ENCODE assay signal across 13 cellular contexts in genomic region chrY:13339939-13340338, GRCh38.
"Had no signal": no experiment of that assay in that cellular context is flagged by ENCODE, and none has a peak within 500 bp of the region (broad histone marks: within the 10 kb centered on the region; RNA-seq: fewer than 3 reads in every experiment).

No MANE protein-coding gene starts in this region.

- H3K4me1 ChIP-seq: prostate gland had no signal

- DNase-seq: activated CD4-positive, alpha-beta T cell treated with anti-CD3 and anti-CD28 coated beads, Interleukin-2, amount 50 U/mL, for 1 hour; activated naive CD4-positive, alpha-beta T cell treated with anti-CD3 and anti-CD28 coated beads, Interleukin-2, amount 10 ng/mL, durations not matched to agents 7 days and 5 days; amniotic stem cell; islet precursor cell; mammary epithelial cell; stimulated activated naive CD8-positive, alpha-beta T cell treated with anti-CD3 and anti-CD28 coated beads, Interleukin-15, amount 100 ng/mL, for 72 hours had no signal

- FAIRE-seq: frontal cortex, urothelium cell line had no signal

- H3K4me3 ChIP-seq: prostate gland had no signal

- ATAC-seq: activated T-helper 17 cell treated with anti-CD3 and anti-CD28 coated beads, Interleukin-2, amount 50 U/mL, for 72 hours; natural killer cell treated with Interleukin-12 subunit alpha and Interleukin-12 subunit beta and Interleukin-15 and Interleukin-18, amount 100 ng/mL, for 72 hours; sciatic nerve; stimulated activated naive CD8-positive, alpha-beta T cell treated with anti-CD3 and anti-CD28 coated beads, Interleukin-15, amount 100 ng/mL, for 72 hours had no signal

- H3K36me3 ChIP-seq: prostate gland had no signal

- H3K27ac ChIP-seq: epithelial cell of prostate, prostate gland had no signal

- H3K9me3 ChIP-seq: prostate gland had no signal
